ENCODE assay signal across 22 cellular contexts in the genomic region with DNA sequence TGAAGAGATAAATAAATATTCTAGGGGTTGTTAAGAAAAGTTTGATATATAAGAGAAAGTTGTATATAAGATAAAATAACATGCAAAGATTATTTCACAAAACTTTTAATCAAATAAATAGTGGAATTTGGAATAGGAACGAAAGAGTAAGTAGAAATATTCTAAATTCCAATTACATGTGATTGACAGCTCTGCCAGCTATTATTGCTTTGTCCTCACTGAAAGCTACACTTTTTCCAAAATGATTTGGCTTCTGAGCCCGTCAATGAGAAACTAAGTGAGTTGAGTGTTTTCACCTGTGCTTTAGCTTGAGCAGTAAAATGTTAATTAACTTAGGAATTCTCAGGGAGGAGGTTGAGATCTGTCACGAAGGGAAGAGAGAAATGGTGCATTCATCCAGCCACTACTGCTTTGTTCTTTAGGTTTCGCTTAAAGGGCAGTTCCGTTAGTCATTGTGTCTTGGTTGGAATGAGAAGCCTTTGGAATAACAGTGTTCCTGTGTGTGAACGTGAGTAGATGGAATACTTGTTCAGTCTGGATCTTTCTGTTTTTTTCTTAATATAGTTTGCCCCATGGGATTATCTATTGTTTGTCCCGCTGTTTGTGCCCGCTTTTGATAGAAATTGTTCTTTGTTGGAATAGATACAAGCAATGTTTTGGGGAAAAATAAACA.
"Had no signal": no experiment of that assay in that cellular context is flagged by ENCODE, and none has a peak within 500 bp of the region (broad histone marks: within the 10 kb centered on the region; RNA-seq: fewer than 3 reads in every experiment).

No MANE protein-coding gene starts in this region.

- DNase-seq: activated CD8-positive, alpha-beta memory T cell treated with anti-CD3 and anti-CD28 coated beads for 24 hours; activated CD8-positive, alpha-beta memory T cell treated with anti-CD3 and anti-CD28 coated beads, Interleukin-2, amount 50 U/mL, for 48 hours; activated effector memory CD4-positive, alpha-beta T cell treated with Interleukin-2 at 50 U/mL for 16 hours; activated T-cell treated with anti-CD3 and anti-CD28 coated beads, Interleukin-2, amount 50 U/mL, for 48 hours; dermis blood vessel endothelial cell; effector memory CD8-positive, alpha-beta T cell; hypothalamus; kidney; left ventricle myocardium inferior; mammary epithelial cell; natural killer cell; spleen; stimulated activated CD8-positive, alpha-beta memory T cell treated with anti-CD3 and anti-CD28 coated beads, Interleukin-4, amount 100 ng/mL, for 48 hours; stimulated activated naive CD4-positive, alpha-beta T cell treated with Interleukin-2 at 50 U/mL for 16 hours; transverse colon; uterus had no signal

- H3K36me3 ChIP-seq: left ventricle myocardium inferior, transverse colon, uterus had no signal

- ATAC-seq: activated CD4-positive, CD25-positive, alpha-beta regulatory T cell treated with anti-CD3 and anti-CD28 coated beads, Interleukin-2, amount 50 U/mL, for 24 hours; effector memory CD8-positive, alpha-beta T cell; natural killer cell had no signal

- H3K27ac ChIP-seq: left ventricle myocardium inferior, neutrophil, parathyroid adenoma, spleen, transverse colon, uterus had no signal

- H3K9ac ChIP-seq: parathyroid adenoma had no signal

- H3K27me3 Mint-ChIP-seq: activated naive CD4-positive, alpha-beta T cell treated with anti-CD3 and anti-CD28 coated beads, Interleukin-2, amount 50 U/mL, for 24 hours had no signal

- H3K27me3 ChIP-seq: neutrophil, spleen, uterus had no signal

- H3K4me3 Mint-ChIP-seq: activated naive CD4-positive, alpha-beta T cell treated with anti-CD3 and anti-CD28 coated beads, Interleukin-2, amount 50 U/mL, for 24 hours; effector memory CD8-positive, alpha-beta T cell; natural killer cell had no signal

- H3K36me3 Mint-ChIP-seq: natural killer cell had no signal

- H3K9me3 ChIP-seq: left ventricle myocardium inferior, spleen, transverse colon, uterus had no signal

- H3K79me2 ChIP-seq: parathyroid adenoma had no signal

- H3K27ac Mint-ChIP-seq: activated naive CD4-positive, alpha-beta T cell treated with anti-CD3 and anti-CD28 coated beads, Interleukin-2, amount 50 U/mL, for 24 hours; effector memory CD8-positive, alpha-beta T cell; natural killer cell had no signal

- H2AFZ ChIP-seq: parathyroid adenoma had no signal

- FAIRE-seq: astrocyte, bronchial epithelial cell had no signal

- H3K4me1 ChIP-seq: left ventricle myocardium inferior, parathyroid adenoma, transverse colon, uterus had no signal

- H3K9me3 Mint-ChIP-seq: activated naive CD4-positive, alpha-beta T cell treated with anti-CD3 and anti-CD28 coated beads, Interleukin-2, amount 50 U/mL, for 24 hours; effector memory CD8-positive, alpha-beta T cell; natural killer cell had no signal

- H3K4me1 Mint-ChIP-seq: activated naive CD4-positive, alpha-beta T cell treated with anti-CD3 and anti-CD28 coated beads, Interleukin-2, amount 50 U/mL, for 24 hours had no signal

- H3K4me3 ChIP-seq: left ventricle myocardium inferior, spleen, transverse colon, uterus had no signal
